ENCODE assay signal across 1 cellular context in genomic region chr6:133034509-133035206, GRCh38.
TF ChIP-seq lines count a peak whose summit lies in the region.

No MANE protein-coding gene starts in this region.

TF ChIP-seq in HepG2, 621 proteins besides CTCF, POLR2A, EP300 and RAD21 (continued from another document and continues in another):
- TF ChIP-seq FUBP1 (CRISPR knock-in tag; IDR thresholded peaks at IDR 0.05; ENCODE audit: borderline replicate concordance) (no peak), ETV6 (CRISPR knock-in tag; conservative IDR thresholded peaks at IDR 0.05) (no peak; the same call in 1 of the 2 replicates), AFF4 (CRISPR knock-in tag; IDR thresholded peaks at IDR 0.05) (peak; percentile 63; the same call in 1 of the 2 replicates), POGK (CRISPR knock-in tag; conservative IDR thresholded peaks at IDR 0.05) (no peak), SALL1 (CRISPR knock-in tag; IDR thresholded peaks at IDR 0.05) (peak; percentile 44; the same call in 1 of the 2 replicates), TFE3 (CRISPR knock-in tag; IDR thresholded peaks at IDR 0.05) (peak; percentile 50; the same call in 1 of the 2 replicates), SIX1 (CRISPR knock-in tag; IDR thresholded peaks at IDR 0.05; ENCODE audit: borderline replicate concordance) (peak; percentile 89; the same call in 1 of the 2 replicates), ZNF160 (CRISPR knock-in tag; IDR thresholded peaks at IDR 0.05) (no peak), ZNF282 (IDR thresholded peaks at IDR 0.05; ENCODE audit: partially characterized antibody) (no peak), ELF3 (CRISPR knock-in tag; IDR thresholded peaks at IDR 0.05) (peak; percentile 73), MIER3 (CRISPR knock-in tag; IDR thresholded peaks at IDR 0.05; ENCODE audit: borderline replicate concordance) (peak; percentile 84), DMAP1 (CRISPR knock-in tag; IDR thresholded peaks at IDR 0.05) (peak; percentile 24; the same call in 1 of the 2 replicates), REPIN1 (CRISPR knock-in tag; IDR thresholded peaks at IDR 0.05; ENCODE audit: borderline replicate concordance, low read depth) (peak; percentile 73; the same call in 1 of the 2 replicates), ZSCAN29 (CRISPR knock-in tag; conservative IDR thresholded peaks at IDR 0.05) (no peak), TGIF2 (CRISPR knock-in tag; IDR thresholded peaks at IDR 0.05) (no peak), HDAC6 (IDR thresholded peaks at IDR 0.05; ENCODE audit: low read depth, low read length) (no peak), ZBTB7B (CRISPR knock-in tag; IDR thresholded peaks at IDR 0.05) (peak; percentile 83; the same call in 1 of the 2 replicates), THAP11 (CRISPR knock-in tag; IDR thresholded peaks at IDR 0.05) (peak; percentile 61), ASH2L (IDR thresholded peaks at IDR 0.05; ENCODE audit: insufficient read length, low read depth, low read length) (peak; percentile 98), BHLHE40 (IDR thresholded peaks at IDR 0.05; ENCODE audit: low read length) (no peak), ESRRA (CRISPR knock-in tag; IDR thresholded peaks at IDR 0.05; ENCODE audit: low read depth) (no peak), JUNB (CRISPR knock-in tag; IDR thresholded peaks at IDR 0.05; ENCODE audit: borderline replicate concordance) (peak; percentile 57; the same call in 1 of the 2 replicates), ZNF350 (CRISPR knock-in tag; IDR thresholded peaks at IDR 0.05; ENCODE audit: borderline replicate concordance, low read depth) (no peak), ZNF264 (CRISPR knock-in tag; IDR thresholded peaks at IDR 0.05) (no peak; the same call in 1 of the 2 replicates), TRIM24 (CRISPR knock-in tag; IDR thresholded peaks at IDR 0.05) (no peak), MIER2 (CRISPR knock-in tag; IDR thresholded peaks at IDR 0.05) (peak; percentile 55; the same call in 1 of the 2 replicates), ZNF333 (CRISPR knock-in tag; IDR thresholded peaks at IDR 0.05; ENCODE audit: borderline replicate concordance) (no peak), KAT8 (CRISPR knock-in tag; IDR thresholded peaks at IDR 0.05) (peak; percentile 77), ZNF280D (CRISPR knock-in tag; IDR thresholded peaks at IDR 0.05) (0 out of 2 replicates have a peak, but pooled peaks have one; percentile 29), ZNF260 (CRISPR knock-in tag; IDR thresholded peaks at IDR 0.05; ENCODE audit: borderline replicate concordance, low read depth) (no peak), DNMT3B (CRISPR knock-in tag; conservative IDR thresholded peaks at IDR 0.05) (peak; percentile 88; the same call in 1 of the 2 replicates), ZNF275 (CRISPR knock-in tag; IDR thresholded peaks at IDR 0.05; ENCODE audit: borderline replicate concordance) (no peak), ZMYM4 (CRISPR knock-in tag; IDR thresholded peaks at IDR 0.05) (peak; percentile 72), ZNF883 (CRISPR knock-in tag; IDR thresholded peaks at IDR 0.05; ENCODE audit: not compliant biosample characterization) (no peak), ZNF589 (CRISPR knock-in tag; conservative IDR thresholded peaks at IDR 0.05) (no peak), ZNF335 (CRISPR knock-in tag; IDR thresholded peaks at IDR 0.05) (peak; percentile 79), LCORL (IDR thresholded peaks at IDR 0.05) (peak; percentile 86; the same call in 1 of the 2 replicates), LCORL (CRISPR knock-in tag; IDR thresholded peaks at IDR 0.05) (peak; percentile 88; the same call in 1 of the 2 replicates), ZBTB34 (CRISPR knock-in tag; IDR thresholded peaks at IDR 0.05) (no peak), SALL2 (CRISPR knock-in tag; IDR thresholded peaks at IDR 0.05) (0 out of 2 replicates have a peak, but pooled peaks have one; percentile 17)
- TF ChIP-seq, protein P1, sequence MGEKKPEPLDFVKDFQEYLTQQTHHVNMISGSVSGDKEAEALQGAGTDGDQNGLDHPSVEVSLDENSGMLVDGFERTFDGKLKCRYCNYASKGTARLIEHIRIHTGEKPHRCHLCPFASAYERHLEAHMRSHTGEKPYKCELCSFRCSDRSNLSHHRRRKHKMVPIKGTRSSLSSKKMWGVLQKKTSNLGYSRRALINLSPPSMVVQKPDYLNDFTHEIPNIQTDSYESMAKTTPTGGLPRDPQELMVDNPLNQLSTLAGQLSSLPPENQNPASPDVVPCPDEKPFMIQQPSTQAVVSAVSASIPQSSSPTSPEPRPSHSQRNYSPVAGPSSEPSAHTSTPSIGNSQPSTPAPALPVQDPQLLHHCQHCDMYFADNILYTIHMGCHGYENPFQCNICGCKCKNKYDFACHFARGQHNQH (CRISPR knock-in tag; IDR thresholded peaks at IDR 0.05): peak; percentile 80
- TF ChIP-seq, protein P2, sequence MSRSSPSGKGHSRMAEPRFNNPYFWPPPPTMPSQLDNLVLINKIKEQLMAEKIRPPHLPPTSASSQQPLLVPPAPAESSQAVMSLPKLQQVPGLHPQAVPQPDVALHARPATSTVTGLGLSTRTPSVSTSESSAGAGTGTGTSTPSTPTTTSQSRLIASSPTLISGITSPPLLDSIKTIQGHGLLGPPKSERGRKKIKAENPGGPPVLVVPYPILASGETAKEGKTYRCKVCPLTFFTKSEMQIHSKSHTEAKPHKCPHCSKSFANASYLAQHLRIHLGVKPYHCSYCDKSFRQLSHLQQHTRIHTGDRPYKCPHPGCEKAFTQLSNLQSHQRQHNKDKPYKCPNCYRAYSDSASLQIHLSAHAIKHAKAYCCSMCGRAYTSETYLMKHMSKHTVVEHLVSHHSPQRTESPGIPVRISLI (CRISPR knock-in tag; IDR thresholded peaks at IDR 0.05; ENCODE audit: borderline replicate concordance): 0 out of 2 replicates have a peak, but pooled peaks have one; percentile 53
- TF ChIP-seq, protein P3, sequence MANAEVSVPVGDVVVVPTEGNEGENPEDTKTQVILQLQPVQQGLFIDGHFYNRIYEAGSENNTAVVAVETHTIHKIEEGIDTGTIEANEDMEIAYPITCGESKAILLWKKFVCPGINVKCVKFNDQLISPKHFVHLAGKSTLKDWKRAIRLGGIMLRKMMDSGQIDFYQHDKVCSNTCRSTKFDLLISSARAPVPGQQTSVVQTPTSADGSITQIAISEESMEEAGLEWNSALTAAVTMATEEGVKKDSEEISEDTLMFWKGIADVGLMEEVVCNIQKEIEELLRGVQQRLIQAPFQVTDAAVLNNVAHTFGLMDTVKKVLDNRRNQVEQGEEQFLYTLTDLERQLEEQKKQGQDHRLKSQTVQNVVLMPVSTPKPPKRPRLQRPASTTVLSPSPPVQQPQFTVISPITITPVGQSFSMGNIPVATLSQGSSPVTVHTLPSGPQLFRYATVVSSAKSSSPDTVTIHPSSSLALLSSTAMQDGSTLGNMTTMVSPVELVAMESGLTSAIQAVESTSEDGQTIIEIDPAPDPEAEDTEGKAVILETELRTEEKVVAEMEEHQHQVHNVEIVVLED (CRISPR knock-in tag; IDR thresholded peaks at IDR 0.05; ENCODE audit: borderline replicate concordance): no peak
